8 cellular contexts compared by ENCODE assay signal in genomic region chr1:184222561-184223157, GRCh38.
DNase-seq lines count a peak whose midpoint lies in the region; ATAC-seq and TF ChIP-seq lines count a peak whose summit lies in the region.

No MANE protein-coding gene starts in this region.

- CTCF ChIA-PET in AG04450 (lab: Charles Lee) = interaction anchor here (0.5 to 2.7 kb wide), 31 partner anchors 9 to 604 kb away, joined by 3 to 15 read pairs (median 4); no protein-coding TSS in a partner anchor

- WGBS in esophagus muscularis mucosa = 33% methylated on average over 12 of the region's 12 CpGs

- H3K27ac ChIP-seq in AG04450 (ENCODE audit: low read depth, low read length) = no peak overlapping the region
- no peak overlapping the region for H3K27ac ChIP-seq in esophagus muscularis mucosa (replicated peaks in 1 of 4)
- no peak overlapping the region for H3K27ac ChIP-seq in thoracic aorta

- DNase-seq in AG04450 (ENCODE audit: low read depth, low spot score) = no peak
- peak; percentile 58 for DNase-seq in NCI-H2196 (lab: John Stamatoyannopoulos, UW; ENCODE audit: unreplicated experiment)
- DNase-seq in activated CD8-positive, alpha-beta memory T cell treated with anti-CD3 and anti-CD28 coated beads for 4 hours (ENCODE audit: low read depth in 2 of 2) = peak; percentile 10 to 11
- no peak for DNase-seq in esophagus muscularis mucosa (ENCODE audit: extremely low spot score)
- DNase-seq in natural killer cell = peak; percentile 39
- no peak for DNase-seq in thoracic aorta (ENCODE audit: low spot score)

- H3K27ac Mint-ChIP-seq in natural killer cell = no peak overlapping the region

- POLR2A ChIA-PET in AG04450 (lab: Yijun Ruan, JAX) = no interaction called here

- TF ChIP-seq CTCF in AG04450 (IDR thresholded peaks at IDR 0.05; ENCODE audit: low read depth, low read length) (peak; percentile 97), GM12874 (IDR thresholded peaks at IDR 0.05; ENCODE audit: insufficient read depth, low read depth, low read length) (peak; percentile 88), esophagus muscularis mucosa (IDR thresholded peaks at IDR 0.05) (peak; percentile 90 to 95 (median 92)), natural killer cell (IDR thresholded peaks at IDR 0.05) (peak; percentile 92), thoracic aorta (IDR thresholded peaks at IDR 0.05) (peak; percentile 86)

- intact Hi-C loops in esophagus muscularis mucosa (cut with DNase I) (loop anchor here (2.0 to 10.0 kb wide), 2 partner anchors 148 to 442 kb away; no protein-coding TSS in a partner anchor), natural killer cell (cut with micrococcal nuclease) (loop anchor here (1.0 to 5.0 kb wide), 4 partner anchors 147 to 567 kb away; no protein-coding TSS in a partner anchor)

- H3K4me3 ChIP-seq in AG04450 (ENCODE audit: low read depth, low read length) (peak overlapping the region; percentile 32), esophagus muscularis mucosa (peak overlapping the region in 1 of 4 donors; percentile 40), thoracic aorta (no peak overlapping the region)

- H3K4me1 Mint-ChIP-seq in natural killer cell = peaks cover 0 to 5% of the 10 kb centered on the region in 2 donors

- no peaks in the 10 kb centered on the region for H3K36me3 ChIP-seq in esophagus muscularis mucosa
- no peaks in the 10 kb centered on the region for H3K36me3 ChIP-seq in thoracic aorta

- no peak for TF ChIP-seq EP300 in esophagus muscularis mucosa (IDR thresholded peaks at IDR 0.05)

- ATAC-seq in natural killer cell (peak; percentile 60 to 76 (median 75)), thoracic aorta (ENCODE audit: insufficient number of reproducible peaks, low FRiP score, low read depth) (no peak), GM21717 (IDR thresholded peaks at IDR 0.05; ENCODE audit: unreplicated experiment) (no peak)

- TF ChIP-seq POLR2A in esophagus muscularis mucosa (IDR thresholded peaks at IDR 0.05; ENCODE audit: low read depth) = no peak

- H3K36me3 Mint-ChIP-seq in natural killer cell = no peaks in the 10 kb centered on the region

- no peaks in the 10 kb centered on the region for H3K9me3 Mint-ChIP-seq in natural killer cell

- H3K9me3 ChIP-seq in AG04450 (ENCODE audit: control insufficient read depth, insufficient read depth, low read length) (no peaks in the 10 kb centered on the region; the same call in 1 of the 2 replicates), esophagus muscularis mucosa (no peaks in the 10 kb centered on the region), thoracic aorta (no peaks in the 10 kb centered on the region)

- H3K27me3 ChIP-seq in AG04450 (ENCODE audit: control insufficient read depth, insufficient read depth, low read length) (peaks cover 2% of the 10 kb centered on the region), esophagus muscularis mucosa (no peaks in the 10 kb centered on the region), thoracic aorta (replicated peaks; ENCODE audit: insufficient read depth) (no peaks in the 10 kb centered on the region)

- peak overlapping the region; percentile 1 for H3K4me3 Mint-ChIP-seq in natural killer cell

- peaks cover 10 to 18% of the 10 kb centered on the region in 2 donors for H3K27me3 Mint-ChIP-seq in natural killer cell (ENCODE audit: low read depth in 2 of 2)

- H3K4me1 ChIP-seq in esophagus muscularis mucosa (peaks cover 0 to 10% (median 7%) of the 10 kb centered on the region in 4 donors), thoracic aorta (ENCODE audit: control insufficient read depth in 1 of 2, low read depth in 2 of 2) (no peaks in the 10 kb centered on the region)

Comparison
In these comparisons a context has a peak if more than half of its experiments do, and no peak if none do; other contexts are left out.
1. DNase-seq: peak in NCI-H2196 (single experiment), activated CD8-positive, alpha-beta memory T cell treated with anti-CD3 and anti-CD28 coated beads for 4 hours (2 of 2) and natural killer cell (single experiment); none in AG04450 (single experiment), esophagus muscularis mucosa (single experiment) and thoracic aorta (single experiment).
2. ATAC-seq: peak in natural killer cell (3 of 3); none in thoracic aorta (single experiment) and GM21717 (single experiment).
3. Peak in every context shown above with its lines, with median percentiles within 50 percentile points of each other: CTCF ChIP-seq.